22 cellular contexts compared by ENCODE assay signal in genomic region chr18:77076111-77076510, GRCh38. TPM values are rescaled to one million over a fixed set of nuclear protein-coding genes. Genes with fewer than 3 reads are reported as not detected.
DNase-seq lines count a peak whose midpoint lies in the region; ATAC-seq, FAIRE-seq and TF ChIP-seq lines count a peak whose summit lies in the region.
"Had no signal": no experiment of that assay in that cellular context is flagged by ENCODE, and none has a peak within 500 bp of the region (broad histone marks: within the 10 kb centered on the region; RNA-seq: fewer than 3 reads in every experiment).

No MANE protein-coding gene starts in this region.

- H3K9me3 ChIP-seq in T-helper 17 cell (ENCODE audit: control insufficient read depth, low read length, poor library complexity, severe bottlenecking): no peaks in the 10 kb centered on the region
- H3K9me3 ChIP-seq in pancreas: no peaks in the 10 kb centered on the region
- H3K9me3 ChIP-seq: MG63, Peyer's patch, SJSA1 had no signal

- H3K27ac Mint-ChIP-seq in T-helper 17 cell: peak overlapping the region; percentile 97
- H3K27ac Mint-ChIP-seq in activated T-helper 2 cell treated with anti-CD3 and anti-CD28 coated beads, Interferon-gamma antibody, Interleukin-2, Interleukin-4, amounts not matched to agents 10 μg/mL and 5 μg/mL and 100 μg/mL, durations not matched to agents 14 hours and 24 hours and 36 hours: no peak overlapping the region

- intact Hi-C loops in activated T-helper 2 cell treated with anti-CD3 and anti-CD28 coated beads, Interferon-gamma antibody, Interleukin-2, Interleukin-4, amounts not matched to agents 10 μg/mL and 5 μg/mL and 100 μg/mL, durations not matched to agents 14 hours and 24 hours and 36 hours (cut with micrococcal nuclease): no loop called here
- intact Hi-C loops in pancreas (cut with DNase I): no loop called here

- no peak overlapping the region for H3K27ac ChIP-seq in pancreas
- H3K27ac ChIP-seq: C4-2B, Peyer's patch, SJSA1 had no signal

- no peaks in the 10 kb centered on the region for H3K27me3 Mint-ChIP-seq in T-helper 17 cell
- no peaks in the 10 kb centered on the region for H3K27me3 Mint-ChIP-seq in activated T-helper 2 cell treated with anti-CD3 and anti-CD28 coated beads, Interferon-gamma antibody, Interleukin-2, Interleukin-4, amounts not matched to agents 10 μg/mL and 5 μg/mL and 100 μg/mL, durations not matched to agents 14 hours and 24 hours and 36 hours (ENCODE audit: low read depth)

- no peak for TF ChIP-seq CTCF in pancreas (IDR thresholded peaks at IDR 0.05)

- no peaks in the 10 kb centered on the region for H3K27me3 ChIP-seq in pancreas
- H3K27me3 ChIP-seq: MG63, Peyer's patch, SJSA1 had no signal

- H3K36me3 Mint-ChIP-seq in T-helper 17 cell (ENCODE audit: low read depth): no peaks in the 10 kb centered on the region
- peaks cover 63% of the 10 kb centered on the region for H3K36me3 Mint-ChIP-seq in activated T-helper 2 cell treated with anti-CD3 and anti-CD28 coated beads, Interferon-gamma antibody, Interleukin-2, Interleukin-4, amounts not matched to agents 10 μg/mL and 5 μg/mL and 100 μg/mL, durations not matched to agents 14 hours and 24 hours and 36 hours (ENCODE audit: low read depth)

- H3K9me3 Mint-ChIP-seq in activated T-helper 2 cell treated with anti-CD3 and anti-CD28 coated beads, Interferon-gamma antibody, Interleukin-2, Interleukin-4, amounts not matched to agents 10 μg/mL and 5 μg/mL and 100 μg/mL, durations not matched to agents 14 hours and 24 hours and 36 hours: no peaks in the 10 kb centered on the region

- H3K4me3 Mint-ChIP-seq in T-helper 17 cell: no peak overlapping the region
- no peak overlapping the region for H3K4me3 Mint-ChIP-seq in activated T-helper 2 cell treated with anti-CD3 and anti-CD28 coated beads, Interferon-gamma antibody, Interleukin-2, Interleukin-4, amounts not matched to agents 10 μg/mL and 5 μg/mL and 100 μg/mL, durations not matched to agents 14 hours and 24 hours and 36 hours (ENCODE audit: low read depth)

- H3K36me3 ChIP-seq in pancreas: no peaks in the 10 kb centered on the region
- H3K36me3 ChIP-seq: MG63, Peyer's patch, SJSA1 had no signal

- DNase-seq in activated effector memory CD4-positive, alpha-beta T cell treated with anti-CD3 and anti-CD28 coated beads, Interleukin-2, amount 50 U/mL, for 16 hours: peak; percentile 60
- DNase-seq in activated effector memory CD4-positive, alpha-beta T cell treated with Interleukin-2 at 50 U/mL for 16 hours: no peak
- DNase-seq in T-helper 17 cell (no peak), mesenteric fat pad (ENCODE audit: low spot score) (peak; percentile 79), pancreas (no peak)
- no peak for DNase-seq in activated T-helper 2 cell treated with anti-CD3 and anti-CD28 coated beads, Interferon-gamma antibody, Interleukin-2, Interleukin-4, amounts not matched to agents 10 μg/mL and 5 μg/mL and 100 μg/mL, durations not matched to agents 14 hours and 24 hours and 36 hours (ENCODE audit: low spot score)
- DNase-seq: AML-193, MG63, NCI-H1417, NCI-H1694 treated with DMSO at 0.1 percent for 48 hours, NCI-H2081 treated with DMSO at 0.1 percent for 48 hours, NCI-H2171 treated with DMSO at 0.1 percent for 48 hours, NCI-H524 treated with DMSO at 0.1 percent for 48 hours, NCI-H82 had no signal

- ATAC-seq in T-helper 17 cell: no peak
- no peak for ATAC-seq in pancreas
- no peak for ATAC-seq in HG03108 (IDR thresholded peaks at IDR 0.05; ENCODE audit: unreplicated experiment)
- ATAC-seq: HCT116 had no signal

- 89 to 94% methylated on average over 9 of the region's 9 CpGs for WGBS in pancreas, 2 donors

- no peak for FAIRE-seq in pancreas (lab: Jason Lieb, UNC)
- FAIRE-seq: GM19239, H1 had no signal

- no peak overlapping the region for H3K4me3 ChIP-seq in pancreas
- H3K4me3 ChIP-seq: MG63, Peyer's patch, SJSA1 had no signal

- H3K4me1 ChIP-seq in pancreas: peaks cover 0 to 18% (median 11%) of the 10 kb centered on the region in 3 donors

- peaks cover 65% of the 10 kb centered on the region for H3K4me1 Mint-ChIP-seq in T-helper 17 cell
- peaks cover 50% of the 10 kb centered on the region for H3K4me1 Mint-ChIP-seq in activated T-helper 2 cell treated with anti-CD3 and anti-CD28 coated beads, Interferon-gamma antibody, Interleukin-2, Interleukin-4, amounts not matched to agents 10 μg/mL and 5 μg/mL and 100 μg/mL, durations not matched to agents 14 hours and 24 hours and 36 hours (ENCODE audit: low read depth)

RNA-seq across cellular contexts. Expression of gene MBP, which starts 56.5 kb away (rescaled TPM):
- total RNA-seq in T-helper 17 cell: 100 to 1,000 TPM in 1 of 2 donors, 10 to 100 TPM in 1; 97.7 to 127 TPM
- 45.2 TPM for total RNA-seq in mesenteric fat pad
- total RNA-seq in activated T-helper 2 cell treated with anti-CD3 and anti-CD28 coated beads, Interferon-gamma antibody, Interleukin-2, Interleukin-4, amounts not matched to agents 10 μg/mL and 5 μg/mL and 100 μg/mL, durations not matched to agents 14 hours and 24 hours and 36 hours: 53.7 and 54.3 TPM in 2 replicates
- 10 to 100 TPM; 20.2 to 33.5 (median 21.4) TPM for total RNA-seq in pancreas
- polyA plus RNA-seq in pancreas: 10 to 100 TPM in 1 of 2 donors, 1 to 10 TPM in 1; 6.3 to 14.3 TPM
- total RNA-seq: A172, SJSA1 had no signal

Comparison
In these comparisons a context has a peak if more than half of its experiments do, and no peak if none do; other contexts are left out.
1. DNase-seq: peak in activated effector memory CD4-positive, alpha-beta T cell treated with anti-CD3 and anti-CD28 coated beads, Interleukin-2, amount 50 U/mL, for 16 hours (single experiment) and mesenteric fat pad (single experiment); none in activated effector memory CD4-positive, alpha-beta T cell treated with Interleukin-2 at 50 U/mL for 16 hours (single experiment), T-helper 17 cell (0 of 3), activated T-helper 2 cell treated with anti-CD3 and anti-CD28 coated beads, Interferon-gamma antibody, Interleukin-2, Interleukin-4, amounts not matched to agents 10 μg/mL and 5 μg/mL and 100 μg/mL, durations not matched to agents 14 hours and 24 hours and 36 hours (single experiment) and pancreas (0 of 6).